In genomic region chr2:84925724-84926376, GRCh38 we compare ENCODE assay signal across 1 cellular context.
TF ChIP-seq lines count a peak whose summit lies in the region.

No MANE protein-coding gene starts in this region.

TF ChIP-seq in A549, 52 proteins besides CTCF, POLR2A, EP300 and RAD21 (continued from another document):
- peak; percentile 77 for TF ChIP-seq E2F6 (IDR thresholded peaks at IDR 0.05; ENCODE audit: borderline replicate concordance, low read depth)
- TF ChIP-seq SMC3 (IDR thresholded peaks at IDR 0.05) = peak; percentile 99
- TF ChIP-seq REST (IDR thresholded peaks at IDR 0.05) = no peak
- no peak for TF ChIP-seq ZFP36 (IDR thresholded peaks at IDR 0.05; ENCODE audit: borderline replicate concordance, partially characterized antibody)
